In the genomic region with DNA sequence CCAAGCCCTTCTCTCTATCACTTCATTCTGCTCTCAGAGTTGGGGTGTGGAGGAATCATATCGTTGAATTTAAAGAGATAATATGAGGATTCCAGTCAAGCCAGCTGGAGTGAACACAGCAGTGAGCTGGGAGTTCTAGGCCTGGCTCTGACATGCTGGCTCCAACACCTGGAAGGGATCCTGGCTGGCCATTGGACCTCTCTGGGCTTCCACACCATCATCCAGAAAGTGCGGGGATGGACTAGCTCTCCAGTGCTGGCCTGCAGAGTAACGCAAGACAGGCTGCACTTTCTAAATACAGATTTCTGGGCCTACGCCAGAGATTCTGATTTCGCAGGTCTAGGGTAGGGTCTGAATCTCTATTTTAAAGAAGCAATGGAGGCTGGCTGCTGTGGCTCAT, we compare ENCODE assay signal across 27 cellular contexts.
"Had no signal": no experiment of that assay in that cellular context is flagged by ENCODE, and none has a peak within 500 bp of the region (broad histone marks: within the 10 kb centered on the region; RNA-seq: fewer than 3 reads in every experiment).

No MANE protein-coding gene starts in this region.

- H3K27me3 Mint-ChIP-seq: stimulated activated naive CD8-positive, alpha-beta T cell treated with anti-CD3 and anti-CD28 coated beads, Interleukin-15, Interleukin-2, amounts not matched to agents 100 ng/mL and 50 ng/mL, for 24 hours had no signal

- H3K4me1 Mint-ChIP-seq: naive B cell, natural killer cell had no signal

- H3K9me3 ChIP-seq: lower lobe of right lung, ovary, prostate gland, spleen, suprapubic skin, thoracic aorta, tibial artery, upper lobe of right lung had no signal

- H3K27ac Mint-ChIP-seq: mesothelial cell of epicardium; naive B cell; natural killer cell; nephron progenitor cell; stimulated activated effector memory CD8-positive, alpha-beta T cell treated with anti-CD3 and anti-CD28 coated beads, Interleukin-12 subunit alpha, Interleukin-12 subunit beta, amount 100 ng/mL, for 72 hours; stimulated activated naive CD8-positive, alpha-beta T cell treated with anti-CD3 and anti-CD28 coated beads, Interleukin-15, Interleukin-2, amounts not matched to agents 100 ng/mL and 50 ng/mL, for 24 hours had no signal

- H3K4me3 ChIP-seq: lower lobe of right lung, ovary, prostate gland, spleen, suprapubic skin, thoracic aorta, tibial artery, upper lobe of right lung had no signal

- H3K9me3 Mint-ChIP-seq: mesothelial cell of epicardium; naive B cell; natural killer cell; nephron progenitor cell; stimulated activated effector memory CD8-positive, alpha-beta T cell treated with anti-CD3 and anti-CD28 coated beads, Interleukin-12 subunit alpha, Interleukin-12 subunit beta, amount 100 ng/mL, for 72 hours; stimulated activated naive CD8-positive, alpha-beta T cell treated with anti-CD3 and anti-CD28 coated beads, Interleukin-15, Interleukin-2, amounts not matched to agents 100 ng/mL and 50 ng/mL, for 24 hours had no signal

- H3K4me1 ChIP-seq: lower lobe of right lung, prostate gland, spleen had no signal

- H3K27ac ChIP-seq: lower lobe of right lung, ovary, prostate gland, spleen, suprapubic skin, thoracic aorta, tibial artery, upper lobe of right lung had no signal

- ATAC-seq: left cardiac atrium; left lobe of liver; lower lobe of right lung; natural killer cell; right cardiac atrium; sciatic nerve; stimulated activated effector memory CD8-positive, alpha-beta T cell treated with anti-CD3 and anti-CD28 coated beads, Interleukin-12 subunit alpha, Interleukin-12 subunit beta, amount 100 ng/mL, for 72 hours; upper lobe of right lung had no signal

- H3K36me3 Mint-ChIP-seq: mesothelial cell of epicardium, naive B cell, natural killer cell had no signal

- H3K27me3 ChIP-seq: ovary, spleen, suprapubic skin, tibial artery, upper lobe of right lung had no signal

- H3K36me3 ChIP-seq: ovary, prostate gland, thoracic aorta had no signal

- DNase-seq: hippocampal formation; kidney glomerular epithelial cell; left cardiac atrium; lower lobe of right lung; mammary epithelial cell; mesenchymal stem cell; naive B cell; natural killer cell; nephron progenitor cell; ovary; retina; right cardiac atrium; small intestine; spleen; stimulated activated CD4-positive, alpha-beta T cell treated with anti-CD3 and anti-CD28 coated beads, Interleukin-4, amount 100 ng/mL, for 24 hours; stimulated activated naive CD4-positive, alpha-beta T cell; trophoblast cell; upper lobe of right lung had no signal

- H3K4me3 Mint-ChIP-seq: mesothelial cell of epicardium; naive B cell; natural killer cell; nephron progenitor cell; stimulated activated effector memory CD8-positive, alpha-beta T cell treated with anti-CD3 and anti-CD28 coated beads, Interleukin-12 subunit alpha, Interleukin-12 subunit beta, amount 100 ng/mL, for 72 hours; stimulated activated naive CD8-positive, alpha-beta T cell treated with anti-CD3 and anti-CD28 coated beads, Interleukin-15, Interleukin-2, amounts not matched to agents 100 ng/mL and 50 ng/mL, for 24 hours had no signal
